In genomic region chr16:69852815-69853214, GRCh38 we compare ENCODE assay signal across 16 cellular contexts.
A peak's percentile ranks its signal among the peaks of the same experiment; 100 is the strongest.
DNase-seq lines count a peak whose midpoint lies in the region; ATAC-seq and TF ChIP-seq lines count a peak whose summit lies in the region.
"Had no signal": no experiment of that assay in that cellular context is flagged by ENCODE, and none has a peak within 500 bp of the region (broad histone marks: within the 10 kb centered on the region; RNA-seq: fewer than 3 reads in every experiment).

No MANE protein-coding gene starts in this region.

- peak overlapping the region; percentile 7 for H3K27ac Mint-ChIP-seq in GM23338
- H3K27ac Mint-ChIP-seq: CD4-positive, alpha-beta T cell; IgD-negative memory B cell had no signal

- H3K36me3 ChIP-seq in GM23338 (ENCODE audit: insufficient read depth) (no peaks in the 10 kb centered on the region), colonic mucosa (no peaks in the 10 kb centered on the region)

- peaks cover 4% of the 10 kb centered on the region; the same call in 2 of the 3 replicates for H3K4me1 Mint-ChIP-seq in GM23338

- intact Hi-C loops in colonic mucosa (cut with DNase I) = no loop called here

- no peak for DNase-seq in GM23338 (ENCODE audit: low spot score)
- no peak for DNase-seq in caudate nucleus (lab: John Stamatoyannopoulos, UW)
- peak; percentile 68 for DNase-seq in putamen (ENCODE audit: low spot score)
- no peak for DNase-seq in EL
- DNase-seq in SK-N-DZ (ENCODE audit: low spot score) = no peak
- DNase-seq in colonic mucosa = no peak
- DNase-seq: CD4-positive, alpha-beta T cell; NCI-H1105; NCI-H2029 treated with DMSO at 0.1 percent for 48 hours; NCI-H226; NCI-H510A treated with DMSO at 0.1 percent for 48 hours; NCI-H748 treated with DMSO at 0.1 percent for 48 hours; SIG-M5 had no signal

- no peak overlapping the region for H3K4me3 ChIP-seq in GM23338
- H3K4me3 ChIP-seq in colonic mucosa = no peak overlapping the region

- H3K4me3 Mint-ChIP-seq in GM23338 = no peak overlapping the region
- H3K4me3 Mint-ChIP-seq: CD4-positive, alpha-beta T cell; IgD-negative memory B cell had no signal

- H3K27ac ChIP-seq in GM23338 (ENCODE audit: low read depth) = 0 out of 2 replicates have a peak overlapping the region, but pooled peaks have one; percentile 20
- H3K27ac ChIP-seq in caudate nucleus (ENCODE audit: low read depth, low read length) = peak overlapping the region; percentile 79
- peak overlapping the region; percentile 84 for H3K27ac ChIP-seq in layer of hippocampus (ENCODE audit: low read depth, low read length)
- H3K27ac ChIP-seq in colonic mucosa = no peak overlapping the region

- H3K9me3 Mint-ChIP-seq in GM23338 = no peaks in the 10 kb centered on the region
- H3K9me3 Mint-ChIP-seq: CD4-positive, alpha-beta T cell; IgD-negative memory B cell had no signal

- peaks cover 3% of the 10 kb centered on the region; the same call in 1 of the 3 replicates for H3K36me3 Mint-ChIP-seq in GM23338 (ENCODE audit: low read depth)

- no peaks in the 10 kb centered on the region for H3K79me2 ChIP-seq in GM23338 (replicated peaks; ENCODE audit: insufficient read depth)

- no peak overlapping the region for H3K4me2 ChIP-seq in GM23338

- no peak for ATAC-seq in GM23338
- ATAC-seq in HG03565 (IDR thresholded peaks at IDR 0.05; ENCODE audit: unreplicated experiment) = no peak

- H3K27me3 ChIP-seq in GM23338 (ENCODE audit: insufficient read depth) (no peaks in the 10 kb centered on the region), layer of hippocampus (ENCODE audit: control insufficient read depth, insufficient read depth, low read length) (no peaks in the 10 kb centered on the region), colonic mucosa (no peaks in the 10 kb centered on the region)

- no peaks in the 10 kb centered on the region for H3F3A ChIP-seq in GM23338 (replicated peaks; ENCODE audit: low read depth)

- H2AFZ ChIP-seq in GM23338 = no peak overlapping the region

- 0 out of 2 replicates have a peak, but pooled peaks cover 3% of the 10 kb centered on the region for H4K20me1 ChIP-seq in GM23338 (replicated peaks; ENCODE audit: insufficient read depth)

- H3K4me1 ChIP-seq in GM23338 (ENCODE audit: insufficient read depth) (no peaks in the 10 kb centered on the region), colonic mucosa (peaks cover 5% of the 10 kb centered on the region)

- H3K9me3 ChIP-seq in colonic mucosa = no peaks in the 10 kb centered on the region

- no peak overlapping the region for H3K9ac ChIP-seq in colonic mucosa (ENCODE audit: low read depth in 2 of 2, low read length in 2 of 2)

- H3K27me3 Mint-ChIP-seq in GM23338 (ENCODE audit: insufficient read depth, low read depth, poor library complexity) = peaks cover 2% of the 10 kb centered on the region
- H3K27me3 Mint-ChIP-seq: CD4-positive, alpha-beta T cell; IgD-negative memory B cell had no signal

- H3K9me2 ChIP-seq in GM23338 (ENCODE audit: insufficient read depth) = no peaks in the 10 kb centered on the region; the same call in 1 of the 2 replicates

- no peak for TF ChIP-seq CTCF in GM23338 (conservative IDR thresholded peaks at IDR 0.05; ENCODE audit: low read depth in 2 of 2)
- no peak for TF ChIP-seq CTCF in colonic mucosa (IDR thresholded peaks at IDR 0.05)

TF ChIP-seq in GM23338, 12 proteins besides CTCF, POLR2A, EP300 and RAD21:
- TF ChIP-seq EZH2phosphoT487 (IDR thresholded peaks at IDR 0.05; ENCODE audit: unreplicated experiment) = no peak
